In the genomic region with DNA sequence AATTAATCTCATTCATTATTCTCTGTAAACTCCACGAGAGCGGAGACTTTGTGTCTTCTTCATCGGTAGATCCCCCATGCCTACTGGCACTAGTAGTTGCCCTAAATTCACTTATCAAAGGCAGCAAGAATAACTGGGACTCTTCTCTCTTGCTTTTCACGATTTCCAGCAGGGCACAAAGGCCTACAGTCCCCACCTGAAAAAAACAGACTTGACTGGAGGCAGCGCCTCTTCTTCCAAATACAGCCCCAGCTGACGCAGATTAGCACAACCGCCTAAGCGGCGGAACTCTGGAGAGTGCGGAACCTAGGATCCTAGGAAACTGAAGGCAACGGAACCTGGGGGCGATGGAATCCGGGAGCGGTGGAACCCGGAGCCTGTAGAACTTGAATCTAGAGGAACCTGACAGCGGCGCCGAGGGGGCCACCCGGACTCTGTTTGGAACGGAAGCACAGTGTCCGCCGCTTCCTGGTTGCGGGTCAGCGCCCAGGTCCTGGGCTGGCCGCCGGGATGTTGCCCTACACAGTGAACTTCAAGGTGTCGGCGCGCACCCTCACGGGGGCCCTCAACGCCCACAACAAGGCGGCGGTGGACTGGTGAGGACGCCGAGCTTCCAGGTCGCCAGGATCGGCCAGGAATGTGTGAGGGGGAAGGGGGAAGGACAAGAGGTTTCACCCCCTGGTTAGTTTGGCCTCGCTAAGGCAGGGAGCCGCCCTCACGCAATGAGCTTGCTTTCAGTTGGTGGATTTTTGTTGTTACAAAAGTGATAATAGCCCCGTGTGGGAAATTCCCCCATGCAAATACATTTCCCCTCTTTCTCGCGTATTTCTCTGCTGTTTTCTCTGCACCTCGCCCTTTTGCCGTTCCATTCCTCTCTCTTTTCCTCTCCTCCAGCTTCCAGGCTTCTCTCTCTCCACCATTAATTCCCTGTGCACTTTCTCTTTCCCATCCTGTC, we compare ENCODE assay signal across 8 cellular contexts. TPM values are rescaled to one million over a fixed set of nuclear protein-coding genes. Genes with fewer than 3 reads are reported as not detected.
A peak's percentile ranks its signal among the peaks of the same experiment; 100 is the strongest.
DNase-seq lines count a peak whose midpoint lies in the region; ATAC-seq and TF ChIP-seq lines count a peak whose summit lies in the region.

A gene with protein sequence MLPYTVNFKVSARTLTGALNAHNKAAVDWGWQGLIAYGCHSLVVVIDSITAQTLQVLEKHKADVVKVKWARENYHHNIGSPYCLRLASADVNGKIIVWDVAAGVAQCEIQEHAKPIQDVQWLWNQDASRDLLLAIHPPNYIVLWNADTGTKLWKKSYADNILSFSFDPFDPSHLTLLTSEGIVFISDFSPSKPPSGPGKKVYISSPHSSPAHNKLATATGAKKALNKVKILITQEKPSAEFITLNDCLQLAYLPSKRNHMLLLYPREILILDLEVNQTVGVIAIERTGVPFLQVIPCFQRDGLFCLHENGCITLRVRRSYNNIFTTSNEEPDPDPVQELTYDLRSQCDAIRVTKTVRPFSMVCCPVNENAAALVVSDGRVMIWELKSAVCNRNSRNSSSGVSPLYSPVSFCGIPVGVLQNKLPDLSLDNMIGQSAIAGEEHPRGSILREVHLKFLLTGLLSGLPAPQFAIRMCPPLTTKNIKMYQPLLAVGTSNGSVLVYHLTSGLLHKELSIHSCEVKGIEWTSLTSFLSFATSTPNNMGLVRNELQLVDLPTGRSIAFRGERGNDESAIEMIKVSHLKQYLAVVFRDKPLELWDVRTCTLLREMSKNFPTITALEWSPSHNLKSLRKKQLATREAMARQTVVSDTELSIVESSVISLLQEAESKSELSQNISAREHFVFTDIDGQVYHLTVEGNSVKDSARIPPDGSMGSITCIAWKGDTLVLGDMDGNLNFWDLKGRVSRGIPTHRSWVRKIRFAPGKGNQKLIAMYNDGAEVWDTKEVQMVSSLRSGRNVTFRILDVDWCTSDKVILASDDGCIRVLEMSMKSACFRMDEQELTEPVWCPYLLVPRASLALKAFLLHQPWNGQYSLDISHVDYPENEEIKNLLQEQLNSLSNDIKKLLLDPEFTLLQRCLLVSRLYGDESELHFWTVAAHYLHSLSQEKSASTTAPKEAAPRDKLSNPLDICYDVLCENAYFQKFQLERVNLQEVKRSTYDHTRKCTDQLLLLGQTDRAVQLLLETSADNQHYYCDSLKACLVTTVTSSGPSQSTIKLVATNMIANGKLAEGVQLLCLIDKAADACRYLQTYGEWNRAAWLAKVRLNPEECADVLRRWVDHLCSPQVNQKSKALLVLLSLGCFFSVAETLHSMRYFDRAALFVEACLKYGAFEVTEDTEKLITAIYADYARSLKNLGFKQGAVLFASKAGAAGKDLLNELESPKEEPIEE (plus strand): TSS at position 452 of the 955 bp plus-strand sequence. CDS start 59 bp downstream, at position 511.

- H2AFZ ChIP-seq in SU-DHL-6 (ENCODE audit: low read depth, low read length, severe bottlenecking), result peak within 1 kb of the TSS; percentile 85

- H3K27me3 ChIP-seq in SU-DHL-6 (ENCODE audit: low read length), result no peaks in the 10 kb centered on the region
- no peaks in the 10 kb centered on the region for H3K27me3 ChIP-seq in ovary
- H3K27me3 ChIP-seq in thymus (ENCODE audit: control insufficient read depth, insufficient read depth), result no peaks in the 10 kb centered on the region

- no peaks in the 10 kb centered on the region for H3F3A ChIP-seq in SU-DHL-6 (ENCODE audit: insufficient read depth)

- intact Hi-C loops in Right ventricle myocardium inferior (cut with DNase I), result no loop called here
- intact Hi-C loops in ovary (cut with DNase I), result no loop called here

- H4K20me1 ChIP-seq in SU-DHL-6 (ENCODE audit: low read depth, low read length), result no peaks in the 10 kb centered on the region

- peak; percentile 66 for DNase-seq in GM12864 (ENCODE audit: low read depth)
- peak; percentile 69 for DNase-seq in NCI-H1092 treated with DMSO at 0.1 percent for 48 hours (lab: John Stamatoyannopoulos, UW)
- DNase-seq in activated naive CD8-positive, alpha-beta T cell treated with anti-CD3 and anti-CD28 coated beads, Interleukin-2, amount 50 U/mL, for 16 hours (ENCODE audit: low read depth, low spot score), result peak; percentile 51
- peak; percentile 95 for DNase-seq in Right ventricle myocardium inferior (ENCODE audit: missing footprints)
- DNase-seq in ovary, result peak; percentile 80 to 90 (median 81)

- H3K27ac ChIP-seq in SU-DHL-6 (ENCODE audit: low read depth, low read length) (peak within 1 kb of the TSS; percentile 72), ovary (peak within 1 kb of the TSS; percentile 66 to 70), thymus (ENCODE audit: low read depth) (peak within 1 kb of the TSS; percentile 89)

- 2 to 4% (median 3%) methylated on average over 39 to 45 of the region's 45 CpGs for WGBS in ovary, 3 donors
- WGBS in thymus, result 5% methylated on average over 45 of the region's 45 CpGs

- TF ChIP-seq CTCF in GM12864 (IDR thresholded peaks at IDR 0.05; ENCODE audit: low read depth, low read length, missing control alignments), result no peak
- no peak for TF ChIP-seq CTCF in SU-DHL-6 (IDR thresholded peaks at IDR 0.05; ENCODE audit: insufficient read depth, low read length, poor library complexity, severe bottlenecking)
- no peak for TF ChIP-seq CTCF in ovary (IDR thresholded peaks at IDR 0.05)

- H3K9me3 ChIP-seq in SU-DHL-6 (ENCODE audit: insufficient read depth, low read length), result no peaks in the 10 kb centered on the region
- H3K9me3 ChIP-seq in ovary, result no peaks in the 10 kb centered on the region
- H3K9me3 ChIP-seq in thymus (ENCODE audit: control insufficient read depth), result no peaks in the 10 kb centered on the region

- peak; percentile 90 for ATAC-seq in HG02623 (IDR thresholded peaks at IDR 0.05; ENCODE audit: unreplicated experiment)
- peak; percentile 99 for ATAC-seq in Right ventricle myocardium inferior

- peaks cover 3% of the 10 kb centered on the region; the same call in 1 of the 2 replicates for H3K36me3 ChIP-seq in SU-DHL-6 (ENCODE audit: low read length)
- no peaks in the 10 kb centered on the region for H3K36me3 ChIP-seq in ovary
- no peaks in the 10 kb centered on the region for H3K36me3 ChIP-seq in thymus (ENCODE audit: control insufficient read depth, insufficient read depth)

- H3K79me2 ChIP-seq in SU-DHL-6 (ENCODE audit: insufficient read depth, low read length), result peaks cover 37% of the 10 kb centered on the region

- peaks cover 6% of the 10 kb centered on the region for H3K4me1 ChIP-seq in ovary (ENCODE audit: insufficient read depth)
- no peaks in the 10 kb centered on the region for H3K4me1 ChIP-seq in thymus (ENCODE audit: control insufficient read depth, insufficient read depth, low read length)

- peak within 1 kb of the TSS; percentile 91 for H3K4me2 ChIP-seq in SU-DHL-6 (ENCODE audit: low read depth, low read length, poor library complexity, severe bottlenecking)

- TF ChIP-seq POLR2A in ovary (IDR thresholded peaks at IDR 0.05), result peak; percentile 45

- TF ChIP-seq EP300 in ovary (IDR thresholded peaks at IDR 0.05), result no peak

- no peaks in the 10 kb centered on the region for H3K9me2 ChIP-seq in SU-DHL-6 (replicated peaks; ENCODE audit: insufficient read depth, low read length)

- H3K4me3 ChIP-seq in GM12864 (ENCODE audit: low read depth, low read length) (peak within 1 kb of the TSS; percentile 57), SU-DHL-6 (ENCODE audit: insufficient read depth, low read length, poor library complexity, severe bottlenecking) (peak within 1 kb of the TSS; percentile 79), ovary (peak within 1 kb of the TSS; percentile 73), thymus (ENCODE audit: low read length) (peak within 1 kb of the TSS; percentile 64)

- peak within 1 kb of the TSS; percentile 67 for H3K9ac ChIP-seq in SU-DHL-6 (ENCODE audit: low read length)

RNA-seq across cellular contexts. Expression of the gene that starts here (rescaled TPM):
- total RNA-seq in Right ventricle myocardium inferior (10.8 TPM), ovary (10 to 100 TPM; 30.6 to 55.3 (median 41.8) TPM)
- polyA plus RNA-seq in ovary (10 to 100 TPM; 20.7 to 43.7 TPM), thymus (45.2 TPM)

Comparison
In these comparisons a context has a peak if more than half of its experiments do, and no peak if none do; other contexts are left out.
1. Peak in every context shown above with its lines: DNase-seq, ATAC-seq, H3K4me3 ChIP-seq and H3K27ac ChIP-seq.